ENCODE assay signal across 8 cellular contexts in the genomic region with DNA sequence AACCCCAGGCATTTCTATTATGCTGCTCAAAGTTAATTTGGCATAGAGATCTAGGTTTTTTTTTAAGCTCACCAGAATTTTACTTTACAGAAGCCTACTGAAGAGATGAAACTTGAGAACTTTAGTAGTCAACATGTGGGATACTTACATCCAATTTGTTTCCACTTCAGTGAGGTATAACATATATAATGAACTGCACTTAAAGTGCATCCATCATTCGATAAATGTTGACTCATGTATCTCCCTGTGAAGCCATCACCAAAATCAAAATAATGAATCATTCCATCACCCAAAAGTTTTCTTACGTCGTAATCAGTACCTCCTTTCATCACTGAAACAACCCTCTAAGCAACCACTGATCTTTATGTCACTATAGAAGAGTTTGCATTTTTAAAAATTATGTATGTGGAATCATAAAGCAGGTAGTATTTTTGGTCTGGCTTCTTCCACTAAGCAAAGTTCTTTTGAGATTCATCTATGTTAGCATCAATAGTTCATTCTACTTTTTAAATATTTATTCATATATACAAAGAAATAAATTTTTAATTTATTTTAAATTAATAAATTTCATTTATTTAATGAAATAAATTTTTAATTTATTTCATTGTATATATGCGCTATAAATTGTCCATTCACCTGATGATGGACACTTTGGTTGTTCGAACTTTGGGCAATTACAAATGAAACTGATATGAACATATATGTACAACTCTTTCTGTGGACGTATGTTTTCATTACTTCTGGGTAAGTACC. TPM values are rescaled to one million over a fixed set of nuclear protein-coding genes. Genes with fewer than 3 reads are reported as not detected.
DNase-seq lines count a peak whose midpoint lies in the region; ATAC-seq and TF ChIP-seq lines count a peak whose summit lies in the region.

No MANE protein-coding gene starts in this region.

- peak overlapping the region; percentile 99 for H3K27ac Mint-ChIP-seq in dendritic cell treated with granulocyte-macrophage colony-stimulating factor and Interleukin-4, amounts not matched to agents 40 ng/mL and 50 ng/mL, for 4 days
- peak overlapping the region; percentile 74 to 83 (median 80) for H3K27ac Mint-ChIP-seq in nephron

- H3K27me3 Mint-ChIP-seq in dendritic cell treated with granulocyte-macrophage colony-stimulating factor and Interleukin-4, amounts not matched to agents 40 ng/mL and 50 ng/mL, for 4 days: no peaks in the 10 kb centered on the region
- peaks cover 20% of the 10 kb centered on the region for H3K27me3 Mint-ChIP-seq in nephron (ENCODE audit: low read depth)

- CTCF ChIA-PET in BJ (lab: Yijun Ruan, JAX): interaction anchor here (0.8 to 1.5 kb wide), 5 partner anchors 16 to 201 kb away, joined by 3 to 4 read pairs (median 3); no protein-coding TSS in a partner anchor

- peaks cover 25% of the 10 kb centered on the region for H3K4me1 Mint-ChIP-seq in dendritic cell treated with granulocyte-macrophage colony-stimulating factor and Interleukin-4, amounts not matched to agents 40 ng/mL and 50 ng/mL, for 4 days (ENCODE audit: low read depth)
- peaks cover 21% of the 10 kb centered on the region for H3K4me1 Mint-ChIP-seq in nephron

- POLR2A ChIA-PET in BJ (lab: Charles Lee): no interaction called here

- H3K9me3 Mint-ChIP-seq in dendritic cell treated with granulocyte-macrophage colony-stimulating factor and Interleukin-4, amounts not matched to agents 40 ng/mL and 50 ng/mL, for 4 days: no peaks in the 10 kb centered on the region
- H3K9me3 Mint-ChIP-seq in nephron: no peaks in the 10 kb centered on the region

- intact Hi-C loops in dendritic cell treated with granulocyte-macrophage colony-stimulating factor and Interleukin-4, amounts not matched to agents 40 ng/mL and 50 ng/mL, for 4 days (cut with micrococcal nuclease): no loop called here

- H3K4me3 ChIP-seq in BJ (ENCODE audit: low read depth, low read length) (peak overlapping the region; percentile 48), LNCaP clone FGC (ENCODE audit: low read depth, low read length) (peak overlapping the region; percentile 35)

- H3K27me3 ChIP-seq in BJ (ENCODE audit: control insufficient read depth, insufficient read depth, low read length): no peaks in the 10 kb centered on the region

- peaks cover 28% of the 10 kb centered on the region for H3K36me3 Mint-ChIP-seq in dendritic cell treated with granulocyte-macrophage colony-stimulating factor and Interleukin-4, amounts not matched to agents 40 ng/mL and 50 ng/mL, for 4 days (ENCODE audit: low read depth)
- no peaks in the 10 kb centered on the region for H3K36me3 Mint-ChIP-seq in nephron (ENCODE audit: low read depth)

- peak overlapping the region; percentile 98 for H3K4me3 Mint-ChIP-seq in dendritic cell treated with granulocyte-macrophage colony-stimulating factor and Interleukin-4, amounts not matched to agents 40 ng/mL and 50 ng/mL, for 4 days
- H3K4me3 Mint-ChIP-seq in nephron: peak overlapping the region; percentile 89 to 92 (median 90)

- TF ChIP-seq CTCF in BJ (IDR thresholded peaks at IDR 0.05; ENCODE audit: insufficient read depth, low read depth, low read length) (no peak), LNCaP clone FGC (IDR thresholded peaks at IDR 0.05; ENCODE audit: control insufficient read depth, extremely low read depth, insufficient read depth) (no peak), nephron (IDR thresholded peaks at IDR 0.05; ENCODE audit: unreplicated experiment in 3 of 3) (no peak)

- no peaks in the 10 kb centered on the region for H3K36me3 ChIP-seq in BJ (ENCODE audit: control insufficient read depth, insufficient read depth, low read length)

- no peak for DNase-seq in BJ (ENCODE audit: low read depth)
- no peak for DNase-seq in LNCaP clone FGC (ENCODE audit: low read depth)
- DNase-seq in kidney glomerular epithelial cell (lab: John Stamatoyannopoulos, UW): no peak
- DNase-seq in activated effector memory CD4-positive, alpha-beta T cell treated with anti-CD3 and anti-CD28 coated beads, Interleukin-2, amount 50 U/mL, for 16 hours: no peak
- no peak for DNase-seq in AG08396 (ENCODE audit: low spot score)

- no peak for ATAC-seq in HG02798 (IDR thresholded peaks at IDR 0.05; ENCODE audit: poor library complexity, unreplicated experiment)

RNA-seq across cellular contexts. Expression of a gene that starts 2.0 kb away (rescaled TPM):
- polyA plus RNA-seq in BJ (2011; rRNA removed): 0.47 and 0.98 TPM in 2 replicates
- polyA minus RNA-seq in BJ (2011; rRNA and poly(A)+ RNA removed): 0.51 and 1.1 TPM in 2 replicates
